8 cellular contexts compared by ENCODE assay signal in the genomic region with DNA sequence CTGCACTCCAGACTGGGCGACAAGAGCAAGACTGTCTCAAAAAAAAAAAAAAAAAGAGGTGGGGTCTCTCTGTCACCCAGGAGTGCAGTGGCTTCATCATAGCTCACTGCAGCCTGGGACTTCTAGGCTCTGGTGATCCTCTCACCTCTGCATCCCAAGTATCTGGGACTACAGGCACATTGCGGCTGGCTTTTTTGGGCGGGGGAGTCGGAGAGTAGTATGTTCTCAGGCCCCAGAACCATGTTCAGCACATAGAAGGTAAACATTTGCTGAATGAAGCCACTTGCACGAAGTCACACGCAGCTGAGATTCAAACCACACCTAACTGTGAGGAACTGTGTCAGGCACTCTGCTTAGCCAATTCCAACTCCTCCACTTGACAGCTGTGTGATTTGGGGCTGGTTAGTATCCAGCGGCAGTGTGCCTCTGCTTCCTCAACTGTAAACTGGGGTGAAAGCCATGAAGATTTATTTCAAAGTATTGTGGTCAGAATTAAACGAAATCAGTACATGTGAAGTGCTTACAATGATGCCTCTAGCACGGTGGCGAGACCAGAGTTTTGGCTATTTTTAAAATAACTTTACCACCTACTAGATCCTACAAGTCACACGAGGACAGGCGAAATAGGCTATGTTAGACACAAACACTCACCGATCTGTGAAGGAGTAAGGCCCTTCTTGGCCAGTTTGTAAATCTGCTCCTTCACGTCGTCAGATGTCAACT. TPM values are rescaled to one million over a fixed set of nuclear protein-coding genes. Genes with fewer than 3 reads are reported as not detected.
DNase-seq lines count a peak whose midpoint lies in the region; ATAC-seq and TF ChIP-seq lines count a peak whose summit lies in the region.

No MANE protein-coding gene starts in this region.

- H3K4me3 ChIP-seq in CD8-positive, alpha-beta T cell (ENCODE audit: low read depth, low read length), result peak overlapping the region; percentile 95
- peak overlapping the region; percentile 98 for H3K4me3 ChIP-seq in NT2/D1 (ENCODE audit: insufficient read length, low read depth)
- H3K4me3 ChIP-seq in neural cell (ENCODE audit: low read length), result peak overlapping the region; percentile 80

- TF ChIP-seq RAD21 in neural cell (conservative IDR thresholded peaks at IDR 0.05), result no peak

- H3K9ac ChIP-seq in NT2/D1 (ENCODE audit: insufficient read length, low read depth) (peak overlapping the region; percentile 99), neural cell (ENCODE audit: low read length) (peak overlapping the region; percentile 91)

- POLR2A ChIA-PET in CD8-positive, alpha-beta T cell (lab: Charles Lee), result interaction anchor here (1.1 to 1.7 kb wide), 4 partner anchors 14 to 936 kb away, joined by 3 to 11 read pairs (median 7); partner anchors contain the start of genes C11orf58, PIK3C2A and SERGEF

- H3F3A ChIP-seq in neural cell (ENCODE audit: insufficient read depth, low read length, poor library complexity, severe bottlenecking), result no peaks in the 10 kb centered on the region

- peaks cover 48% of the 10 kb centered on the region for H3K4me1 Mint-ChIP-seq in CD8-positive, alpha-beta T cell (ENCODE audit: low read depth)
- H3K4me1 Mint-ChIP-seq in effector memory CD8-positive, alpha-beta T cell (ENCODE audit: low read depth in 2 of 2), result peaks cover 30 to 31% of the 10 kb centered on the region in 2 donors

- no peak for TF ChIP-seq EP300 in neural cell (conservative IDR thresholded peaks at IDR 0.05; ENCODE audit: poor library complexity, severe bottlenecking)

- peaks cover 18% of the 10 kb centered on the region for H3K79me2 ChIP-seq in neural cell (replicated peaks; ENCODE audit: insufficient read depth, low read length)

- H3K4me3 Mint-ChIP-seq in CD8-positive, alpha-beta T cell, result peak overlapping the region; percentile 99
- peak overlapping the region; percentile 91 to 100 for H3K4me3 Mint-ChIP-seq in effector memory CD8-positive, alpha-beta T cell

- H3K9me3 Mint-ChIP-seq in CD8-positive, alpha-beta T cell, result no peaks in the 10 kb centered on the region
- no peaks in the 10 kb centered on the region for H3K9me3 Mint-ChIP-seq in effector memory CD8-positive, alpha-beta T cell

- H3K4me2 ChIP-seq in neural cell (ENCODE audit: low read length), result peak overlapping the region; percentile 99

- H4K20me1 ChIP-seq in neural cell (ENCODE audit: insufficient read depth), result no peaks in the 10 kb centered on the region

- peak overlapping the region; percentile 96 for H3K27ac ChIP-seq in CD8-positive, alpha-beta T cell (ENCODE audit: low read depth, low read length)
- peak overlapping the region; percentile 93 for H3K27ac ChIP-seq in neural cell (ENCODE audit: low read length)

- H3K4me1 ChIP-seq in CD8-positive, alpha-beta T cell (ENCODE audit: insufficient read depth, low read length), result peaks cover 25% of the 10 kb centered on the region
- no peaks in the 10 kb centered on the region for H3K4me1 ChIP-seq in NT2/D1 (ENCODE audit: insufficient read depth, insufficient read length)

- H3K27ac Mint-ChIP-seq in CD8-positive, alpha-beta T cell, result peak overlapping the region; percentile 99
- H3K27ac Mint-ChIP-seq in effector memory CD8-positive, alpha-beta T cell, result peak overlapping the region; percentile 97 to 99

- no peaks in the 10 kb centered on the region for H3K27me3 Mint-ChIP-seq in CD8-positive, alpha-beta T cell (ENCODE audit: low read depth)
- no peaks in the 10 kb centered on the region for H3K27me3 Mint-ChIP-seq in effector memory CD8-positive, alpha-beta T cell

- intact Hi-C loops in CD8-positive, alpha-beta T cell (cut with DNase I, micrococcal nuclease), result loop anchor here (1.0 to 10.0 kb wide), 14 partner anchors 130 to 1556 kb away; partner anchors contain the start of genes C11orf58 (in 2 of the 2), GTF2H1 (in 2 of the 2), HPS5 (in 2 of the 2) and NCR3LG1 (in 2 of the 2)

- peaks cover 26% of the 10 kb centered on the region for H3K36me3 ChIP-seq in CD8-positive, alpha-beta T cell (ENCODE audit: insufficient read depth, low read length)
- H3K36me3 ChIP-seq in NT2/D1 (ENCODE audit: insufficient read depth, insufficient read length, low read length) (peaks cover 42% of the 10 kb centered on the region), neural cell (ENCODE audit: insufficient read depth, low read length) (no peaks in the 10 kb centered on the region)

- no peaks in the 10 kb centered on the region for H3K9me2 ChIP-seq in neural cell (ENCODE audit: insufficient read depth, low read length)

- no peaks in the 10 kb centered on the region for H3K9me3 ChIP-seq in CD8-positive, alpha-beta T cell (ENCODE audit: low read length)
- H3K9me3 ChIP-seq in NT2/D1 (ENCODE audit: insufficient read depth, low read length) (no peaks in the 10 kb centered on the region), neural cell (ENCODE audit: low read length) (no peaks in the 10 kb centered on the region)

- no peaks in the 10 kb centered on the region for H3K27me3 ChIP-seq in CD8-positive, alpha-beta T cell (ENCODE audit: insufficient read depth, low read length)
- H3K27me3 ChIP-seq in NT2/D1 (ENCODE audit: insufficient read depth, insufficient read length) (no peaks in the 10 kb centered on the region), neural cell (ENCODE audit: insufficient read depth, low read depth, low read length) (no peaks in the 10 kb centered on the region)

- CTCF ChIA-PET in CD8-positive, alpha-beta T cell (lab: Charles Lee), result interaction anchor here (1.7 kb wide), 1 partner anchor 308 kb away, joined by 3 read pairs; no protein-coding TSS in a partner anchor

- DNase-seq in CD8-positive, alpha-beta T cell, result peak in 1 of 7 experiments; percentile 21
- no peak for DNase-seq in NT2/D1 (ENCODE audit: low read depth, low spot score)
- no peak for DNase-seq in effector memory CD8-positive, alpha-beta T cell
- DNase-seq in COR-L47 (lab: John Stamatoyannopoulos, UW), result no peak
- DNase-seq in ecto neural progenitor cell (ENCODE audit: low spot score), result no peak
- DNase-seq in stimulated activated CD4-positive, alpha-beta T cell treated with anti-CD3 and anti-CD28 coated beads, Interleukin-2, amount 100 ng/mL, for 24 hours, result no peak

- no peak for ATAC-seq in CD8-positive, alpha-beta T cell
- ATAC-seq in effector memory CD8-positive, alpha-beta T cell (replicated peaks), result no peak
- no peak for ATAC-seq in HG02973 (IDR thresholded peaks at IDR 0.05; ENCODE audit: unreplicated experiment)

- TF ChIP-seq CTCF in CD8-positive, alpha-beta T cell (IDR thresholded peaks at IDR 0.05), result no peak
- TF ChIP-seq CTCF in neural cell (IDR thresholded peaks at IDR 0.05; ENCODE audit: poor library complexity, severe bottlenecking), result no peak

- H2AFZ ChIP-seq in neural cell (ENCODE audit: low read depth, low read length), result peak overlapping the region; percentile 76

- peaks cover 55% of the 10 kb centered on the region for H3K36me3 Mint-ChIP-seq in CD8-positive, alpha-beta T cell
- peaks cover 65% of the 10 kb centered on the region for H3K36me3 Mint-ChIP-seq in effector memory CD8-positive, alpha-beta T cell (ENCODE audit: insufficient read depth)

TF ChIP-seq in neural cell, 6 proteins besides CTCF, POLR2A, EP300 and RAD21:
- TF ChIP-seq EZH2 (IDR thresholded peaks at IDR 0.05; ENCODE audit: borderline replicate concordance, insufficient read depth, low read length, poor library complexity, severe bottlenecking), result no peak
- no peak for TF ChIP-seq TAF1 (IDR thresholded peaks at IDR 0.05; ENCODE audit: low read depth)

RNA-seq across cellular contexts. Expression of gene RPS13, which starts 0.8 kb away (rescaled TPM):
- total RNA-seq in CD8-positive, alpha-beta T cell, result 1,000 to 10,000 TPM; 2,112 to 2,169 TPM
- 1,509 and 1,561 TPM in 2 replicates for polyA plus RNA-seq in neural cell
- 486 and 597 TPM in 2 replicates for polyA minus RNA-seq in neural cell
